ENCODE assay signal across 1 cellular context in genomic region chrX:131201986-131202385, GRCh38.
TF ChIP-seq lines count a peak whose summit lies in the region.

No MANE protein-coding gene starts in this region.

TF ChIP-seq in HepG2, 621 proteins besides CTCF, POLR2A, EP300 and RAD21 (continued from another document):
- TF ChIP-seq ZNF407 (CRISPR knock-in tag; IDR thresholded peaks at IDR 0.05; ENCODE audit: not compliant biosample characterization) (no peak), CC2D1A (CRISPR knock-in tag; IDR thresholded peaks at IDR 0.05) (no peak), ZNF263 (CRISPR knock-in tag; IDR thresholded peaks at IDR 0.05) (no peak), HMG20A (CRISPR knock-in tag; IDR thresholded peaks at IDR 0.05; ENCODE audit: borderline replicate concordance) (no peak), HNRNPH1 (optimal IDR thresholded peaks at IDR 0.05; ENCODE audit: low read depth, low read length) (no peak), ZNF646 (CRISPR knock-in tag; IDR thresholded peaks at IDR 0.05) (peak; percentile 97), ZNF577 (CRISPR knock-in tag; IDR thresholded peaks at IDR 0.05; ENCODE audit: borderline replicate concordance, low read depth) (no peak), ATAD3A (CRISPR knock-in tag; IDR thresholded peaks at IDR 0.05) (no peak), FOXJ3 (CRISPR knock-in tag; IDR thresholded peaks at IDR 0.05; ENCODE audit: borderline replicate concordance) (no peak), BRD4 (CRISPR knock-in tag; IDR thresholded peaks at IDR 0.05) (no peak)
TF ChIP-seq in HepG2: peak in this region for 19.
